In genomic region chr3:151305081-151305777, GRCh38 we compare ENCODE assay signal across 8 cellular contexts. TPM values are rescaled to one million over a fixed set of nuclear protein-coding genes. Genes with fewer than 3 reads are reported as not detected.
A peak's percentile ranks its signal among the peaks of the same experiment; 100 is the strongest.
DNase-seq lines count a peak whose midpoint lies in the region; ATAC-seq and TF ChIP-seq lines count a peak whose summit lies in the region.

No MANE protein-coding gene starts in this region.

- intact Hi-C loops in esophagus muscularis mucosa (cut with DNase I) = no loop called here

- H3K27me3 ChIP-seq in esophagus muscularis mucosa (no peaks in the 10 kb centered on the region), parathyroid adenoma (ENCODE audit: control insufficient read depth, insufficient read depth, low read length) (no peaks in the 10 kb centered on the region)

- WGBS in esophagus muscularis mucosa = 61% methylated on average over 7 of the region's 7 CpGs

- no peaks in the 10 kb centered on the region for H3K79me2 ChIP-seq in parathyroid adenoma

- no peak for TF ChIP-seq POLR2A in esophagus muscularis mucosa (IDR thresholded peaks at IDR 0.05; ENCODE audit: low read depth)

- H3K9ac ChIP-seq in parathyroid adenoma = no peak overlapping the region

- peak; percentile 95 for DNase-seq in HCEC 1CT
- peak; percentile 91 for DNase-seq in esophagus muscularis mucosa (ENCODE audit: extremely low spot score)
- no peak for DNase-seq in GM10266 (ENCODE audit: extremely low spot score)

- TF ChIP-seq CTCF in esophagus muscularis mucosa (IDR thresholded peaks at IDR 0.05) (no peak), parathyroid adenoma (IDR thresholded peaks at IDR 0.05) (peak; percentile 40), GM10266 (IDR thresholded peaks at IDR 0.05; ENCODE audit: control insufficient read depth, insufficient read depth, low read depth, missing control alignments) (no peak)

- H3K4me1 ChIP-seq in esophagus muscularis mucosa (peaks cover 0 to 12% (median 0%) of the 10 kb centered on the region in 4 donors), parathyroid adenoma (peaks cover 8% of the 10 kb centered on the region)

- ATAC-seq in SK-N-SH treated with all-trans-retinoic acid at 6 μM for 48 hours (peak; percentile 96), GM19351 (IDR thresholded peaks at IDR 0.05; ENCODE audit: unreplicated experiment) (no peak), HG03097 (IDR thresholded peaks at IDR 0.05; ENCODE audit: low FRiP score, unreplicated experiment) (no peak), GM19467 (IDR thresholded peaks at IDR 0.05; ENCODE audit: unreplicated experiment) (no peak)

- no peaks in the 10 kb centered on the region for H3K9me3 ChIP-seq in esophagus muscularis mucosa
- no peaks in the 10 kb centered on the region for H3K9me3 ChIP-seq in parathyroid adenoma (ENCODE audit: control insufficient read depth, low read length)

- no peak for TF ChIP-seq EP300 in esophagus muscularis mucosa (IDR thresholded peaks at IDR 0.05)

- no peak overlapping the region for H3K4me2 ChIP-seq in parathyroid adenoma (ENCODE audit: low read length)

- peak overlapping the region; percentile 38 for H2AFZ ChIP-seq in parathyroid adenoma

- H3K4me3 ChIP-seq in esophagus muscularis mucosa (no peak overlapping the region), parathyroid adenoma (ENCODE audit: low read depth, low read length) (no peak overlapping the region)

- no peaks in the 10 kb centered on the region for H3K36me3 ChIP-seq in esophagus muscularis mucosa
- no peaks in the 10 kb centered on the region for H3K36me3 ChIP-seq in parathyroid adenoma (ENCODE audit: control insufficient read depth, insufficient read depth, low read length)

- H3K27ac ChIP-seq in esophagus muscularis mucosa (replicated peaks in 1 of 4) (no peak overlapping the region), parathyroid adenoma (no peak overlapping the region)

TF ChIP-seq in SK-N-SH treated with all-trans-retinoic acid at 6 μM for 48 hours, 23 proteins besides CTCF, POLR2A, EP300 and RAD21 (continues in another document):
- TF ChIP-seq BACH2 (CRISPR knock-in tag; IDR thresholded peaks at IDR 0.05; ENCODE audit: borderline replicate concordance) = no peak
- no peak for TF ChIP-seq ZC3H10 (CRISPR knock-in tag; IDR thresholded peaks at IDR 0.05)
- TF ChIP-seq ZNF70 (CRISPR knock-in tag; IDR thresholded peaks at IDR 0.05) = no peak
- no peak for TF ChIP-seq SNAI2 (CRISPR knock-in tag; IDR thresholded peaks at IDR 0.05)
- TF ChIP-seq ZNF8 (CRISPR knock-in tag; IDR thresholded peaks at IDR 0.05) = peak; percentile 22; the same call in 1 of the 2 replicates
- TF ChIP-seq ARNTL (CRISPR knock-in tag; IDR thresholded peaks at IDR 0.05; ENCODE audit: borderline replicate concordance, low read depth) = no peak
- TF ChIP-seq ESRRG (CRISPR knock-in tag; IDR thresholded peaks at IDR 0.05) = no peak
- TF ChIP-seq CSDC2 (CRISPR knock-in tag; IDR thresholded peaks at IDR 0.05) = no peak
- TF ChIP-seq TOX (CRISPR knock-in tag; IDR thresholded peaks at IDR 0.05; ENCODE audit: borderline replicate concordance) = no peak
- TF ChIP-seq CREB5 (CRISPR knock-in tag; IDR thresholded peaks at IDR 0.05; ENCODE audit: low read depth) = peak; percentile 69
- no peak for TF ChIP-seq ZFP3 (CRISPR knock-in tag; IDR thresholded peaks at IDR 0.05)
- no peak for TF ChIP-seq RARB (CRISPR knock-in tag; IDR thresholded peaks at IDR 0.05)
- TF ChIP-seq PATZ1 (CRISPR knock-in tag; IDR thresholded peaks at IDR 0.05; ENCODE audit: borderline replicate concordance) = peak; percentile 93; the same call in 1 of the 2 replicates
- no peak for TF ChIP-seq CSRNP3 (CRISPR knock-in tag; IDR thresholded peaks at IDR 0.05)
- no peak for TF ChIP-seq ZFP30 (CRISPR knock-in tag; IDR thresholded peaks at IDR 0.05)
- TF ChIP-seq OSR1 (CRISPR knock-in tag; IDR thresholded peaks at IDR 0.05) = no peak
- no peak for TF ChIP-seq TCF4 (CRISPR knock-in tag; IDR thresholded peaks at IDR 0.05; ENCODE audit: borderline replicate concordance)
- no peak for TF ChIP-seq PPARA (CRISPR knock-in tag; IDR thresholded peaks at IDR 0.05; ENCODE audit: borderline replicate concordance)
- TF ChIP-seq TSHZ2 (CRISPR knock-in tag; IDR thresholded peaks at IDR 0.05) = no peak
- TF ChIP-seq ZNF565 (CRISPR knock-in tag; conservative IDR thresholded peaks at IDR 0.05; ENCODE audit: low read depth) = no peak
- TF ChIP-seq GLIS3 (CRISPR knock-in tag; IDR thresholded peaks at IDR 0.05) = no peak
- no peak for TF ChIP-seq POU6F1 (CRISPR knock-in tag; IDR thresholded peaks at IDR 0.05; ENCODE audit: borderline replicate concordance, low read depth)

RNA-seq across cellular contexts. Expression of gene GPR87, which starts 11.4 kb away (rescaled TPM):
- not detected for total RNA-seq in esophagus muscularis mucosa

RNA-seq across cellular contexts. Expression of gene P2RY13, which starts 24.1 kb away (rescaled TPM):
- 1 to 10 TPM in 3 of 4 donors, under 1 TPM in 1; 0.80 to 2.0 (median 1.4) TPM for total RNA-seq in esophagus muscularis mucosa

RNA-seq across cellular contexts. Expression of gene P2RY14, which starts 26.9 kb away (rescaled TPM):
- total RNA-seq in esophagus muscularis mucosa = 10 to 100 TPM in 3 of 4 donors, 1 to 10 TPM in 1; 3.0 to 14.2 (median 12.4) TPM
